In genomic region chr2:230847883-230848388, GRCh38 we compare ENCODE assay signal across 8 cellular contexts. TPM values are rescaled to one million over a fixed set of nuclear protein-coding genes. Genes with fewer than 3 reads are reported as not detected.
DNase-seq lines count a peak whose midpoint lies in the region; ATAC-seq, FAIRE-seq and TF ChIP-seq lines count a peak whose summit lies in the region.

No MANE protein-coding gene starts in this region.

- H3K9me3 Mint-ChIP-seq in progenitor cell of endocrine pancreas (ENCODE audit: low read depth): no peaks in the 10 kb centered on the region

- peak; percentile 44 for ATAC-seq in GM19468 (IDR thresholded peaks at IDR 0.05; ENCODE audit: extremely low read depth, unreplicated experiment)
- peak; percentile 99 for ATAC-seq in SK-N-SH treated with all-trans-retinoic acid at 6 μM for 48 hours
- ATAC-seq in Right ventricle myocardium inferior: peak; percentile 81

- intact Hi-C loops in Right ventricle myocardium inferior (cut with DNase I): loop anchor here (2.0 kb wide), 2 partner anchors 23 to 65 kb away; no protein-coding TSS in a partner anchor

- no peak overlapping the region for H3K4me3 Mint-ChIP-seq in progenitor cell of endocrine pancreas (ENCODE audit: low read depth)

- DNase-seq in DMS114 treated with DMSO at 0.1 percent for 48 hours (lab: John Stamatoyannopoulos, UW; ENCODE audit: unreplicated experiment): peak; percentile 62
- DNase-seq in HUDEP-2 (lab: John Stamatoyannopoulos, UW; ENCODE audit: unreplicated experiment in 76 of 76): peak in 73 of 76 experiments; percentile 9 to 83 (median 63)
- peak; percentile 90 for DNase-seq in activated naive CD4-positive, alpha-beta T cell treated with anti-CD3 and anti-CD28 coated beads, Interleukin-2, amount 50 U/mL, for 16 hours
- peak; percentile 92 for DNase-seq in Right ventricle myocardium inferior (ENCODE audit: missing footprints)
- DNase-seq in progenitor cell of endocrine pancreas (ENCODE audit: low spot score, unreplicated experiment): peak; percentile 86
- peak; percentile 84 for DNase-seq in urothelium cell line (ENCODE audit: low spot score)

- H3K36me3 Mint-ChIP-seq in progenitor cell of endocrine pancreas (ENCODE audit: insufficient read depth): no peaks in the 10 kb centered on the region

- no peak overlapping the region for H3K27ac Mint-ChIP-seq in progenitor cell of endocrine pancreas

- H3K4me1 Mint-ChIP-seq in progenitor cell of endocrine pancreas (ENCODE audit: low read depth): peaks cover 3% of the 10 kb centered on the region

- TF ChIP-seq CTCF in progenitor cell of endocrine pancreas (IDR thresholded peaks at IDR 0.05; ENCODE audit: unreplicated experiment): peak; percentile 98

- peaks cover 38% of the 10 kb centered on the region for H3K27me3 Mint-ChIP-seq in progenitor cell of endocrine pancreas

- FAIRE-seq in urothelium cell line (lab: Jason Lieb, UNC): no peak

TF ChIP-seq in SK-N-SH treated with all-trans-retinoic acid at 6 μM for 48 hours, 23 proteins besides CTCF, POLR2A, EP300 and RAD21:
- TF ChIP-seq ZNF70 (CRISPR knock-in tag; IDR thresholded peaks at IDR 0.05): no peak

RNA-seq across cellular contexts. Expression of gene ITM2C, which starts 16.8 kb away (rescaled TPM):
- 29.6 TPM for total RNA-seq in Right ventricle myocardium inferior
- 169 and 174 TPM in 2 replicates for total RNA-seq in progenitor cell of endocrine pancreas

Comparison
In these comparisons a context has a peak if more than half of its experiments do, and no peak if none do; other contexts are left out.
1. Peak in every context shown above with its lines: DNase-seq and ATAC-seq.
2. ATAC-seq: peak in every context shown above with its lines; median percentile 99 in SK-N-SH treated with all-trans-retinoic acid at 6 μM for 48 hours; 81 in Right ventricle myocardium inferior; 44 in GM19468.